ENCODE assay signal across 22 cellular contexts in genomic region chrX:149372861-149373260, GRCh38.
"Had no signal": no experiment of that assay in that cellular context is flagged by ENCODE, and none has a peak within 500 bp of the region (broad histone marks: within the 10 kb centered on the region; RNA-seq: fewer than 3 reads in every experiment).

No MANE protein-coding gene starts in this region.

- H3K4me1 Mint-ChIP-seq: activated CD8-positive, alpha-beta memory T cell treated with anti-CD3 and anti-CD28 coated beads, Interleukin-2, amount 10 ng/mL, durations not matched to agents 7 days and 5 days; memory B cell had no signal

- FAIRE-seq: endometrium, islet of Langerhans had no signal

- H3K4me1 ChIP-seq: esophagus muscularis mucosa, foreskin keratinocyte, heart right ventricle, psoas muscle, right lobe of liver, spleen, transverse colon had no signal

- H3K27ac Mint-ChIP-seq: activated CD8-positive, alpha-beta memory T cell treated with anti-CD3 and anti-CD28 coated beads, Interleukin-2, amount 10 ng/mL, durations not matched to agents 7 days and 5 days; activated naive CD8-positive, alpha-beta T cell; memory B cell; nephron progenitor cell had no signal

- H3K36me3 ChIP-seq: esophagus muscularis mucosa, heart right ventricle, right lobe of liver, spleen, transverse colon had no signal

- H3K27me3 ChIP-seq: esophagus muscularis mucosa, foreskin keratinocyte, right lobe of liver, spleen, transverse colon had no signal

- H3K9me3 Mint-ChIP-seq: activated T-cell treated with anti-CD3 and anti-CD28 coated beads, Interleukin-2, amount 50 U/mL, for 4 hours; memory B cell had no signal

- H3K27me3 Mint-ChIP-seq: activated naive CD8-positive, alpha-beta T cell had no signal

- H3K4me3 Mint-ChIP-seq: activated CD8-positive, alpha-beta memory T cell treated with anti-CD3 and anti-CD28 coated beads, Interleukin-2, amount 10 ng/mL, durations not matched to agents 7 days and 5 days; activated naive CD8-positive, alpha-beta T cell; activated T-cell treated with anti-CD3 and anti-CD28 coated beads, Interleukin-2, amount 50 U/mL, for 4 hours; memory B cell; nephron progenitor cell had no signal

- ATAC-seq: activated CD4-positive, CD25-positive, alpha-beta regulatory T cell treated with anti-CD3 and anti-CD28 coated beads, Interleukin-2, amount 50 U/mL, for 24 hours; activated CD8-positive, alpha-beta memory T cell treated with anti-CD3 and anti-CD28 coated beads, Interleukin-2, amount 10 ng/mL, durations not matched to agents 7 days and 5 days; activated T-cell treated with anti-CD3 and anti-CD28 coated beads, Interleukin-2, amount 50 U/mL, for 4 hours; foreskin keratinocyte; heart right ventricle; left lobe of liver; psoas muscle; right lobe of liver had no signal

- DNase-seq: activated CD4-positive, alpha-beta T cell treated with anti-CD3 and anti-CD28 coated beads, Interleukin-2, amount 50 U/mL, for 4 hours; activated CD8-positive, alpha-beta memory T cell treated with anti-CD3 and anti-CD28 coated beads, Interleukin-2, amount 10 ng/mL, durations not matched to agents 7 days and 5 days; activated effector memory CD4-positive, alpha-beta T cell treated with anti-CD3 and anti-CD28 coated beads, Interleukin-2, amount 50 U/mL, for 16 hours; activated T-cell treated with anti-CD3 and anti-CD28 coated beads, Interleukin-2, amount 50 U/mL, for 4 hours; amygdala; foreskin keratinocyte; heart right ventricle; nephron progenitor cell; psoas muscle; right lobe of liver; spleen; stimulated activated CD4-positive, alpha-beta T cell treated with anti-CD3 and anti-CD28 coated beads, Interleukin-1b, Interleukin-23, amount 100 ng/mL, for 48 hours; stimulated activated naive CD4-positive, alpha-beta T cell; transverse colon had no signal

- H3K27ac ChIP-seq: dorsolateral prefrontal cortex, esophagus muscularis mucosa, foreskin keratinocyte, heart right ventricle, psoas muscle, right lobe of liver, spleen, transverse colon had no signal

- H3K36me3 Mint-ChIP-seq: activated CD8-positive, alpha-beta memory T cell treated with anti-CD3 and anti-CD28 coated beads, Interleukin-2, amount 10 ng/mL, durations not matched to agents 7 days and 5 days; activated naive CD8-positive, alpha-beta T cell; memory B cell had no signal

- H3K9me3 ChIP-seq: esophagus muscularis mucosa, heart right ventricle, psoas muscle, right lobe of liver, spleen, transverse colon had no signal

- H3K4me3 ChIP-seq: dorsolateral prefrontal cortex, esophagus muscularis mucosa, heart right ventricle, psoas muscle, right lobe of liver, spleen, transverse colon had no signal
